ENCODE assay signal across 20 cellular contexts in the genomic region with DNA sequence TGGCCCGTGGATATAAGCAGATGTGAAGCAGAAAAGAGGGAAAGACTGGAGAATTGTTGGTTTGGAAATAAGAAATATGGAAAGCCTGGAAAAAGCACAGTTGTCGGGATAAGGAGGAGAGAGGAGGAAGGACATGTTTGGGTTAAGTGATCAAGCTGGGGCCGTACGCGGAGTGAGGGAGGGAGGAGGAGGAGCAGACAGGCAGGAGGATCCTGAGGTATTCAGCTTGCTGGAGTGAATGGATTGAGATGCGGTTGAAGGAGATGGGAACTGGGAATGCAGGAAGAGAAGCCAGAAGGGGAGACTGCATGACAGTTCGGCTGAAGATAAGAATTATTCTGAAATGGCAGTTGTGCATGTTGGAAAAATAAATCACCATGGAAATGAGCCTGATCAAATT. TPM values are rescaled to one million over a fixed set of nuclear protein-coding genes. Genes with fewer than 3 reads are reported as not detected.
DNase-seq lines count a peak whose midpoint lies in the region; TF ChIP-seq lines count a peak whose summit lies in the region.
"Had no signal": no experiment of that assay in that cellular context is flagged by ENCODE, and none has a peak within 500 bp of the region (broad histone marks: within the 10 kb centered on the region; RNA-seq: fewer than 3 reads in every experiment).

No MANE protein-coding gene starts in this region.

- 0 out of 2 replicates have a peak, but pooled peaks cover 3% of the 10 kb centered on the region for H3K9me3 ChIP-seq in Caco-2
- no peaks in the 10 kb centered on the region for H3K9me3 ChIP-seq in hepatocyte (ENCODE audit: low read depth)
- H3K9me3 ChIP-seq: BLaER1 treated with 17β-estradiol and CSF1 and Interleukin-3, amounts not matched to agents 10 nM and 100 nM had no signal

- H3K27ac Mint-ChIP-seq in Caco-2 (ENCODE audit: unreplicated experiment) (peak overlapping the region; percentile 71), mesothelial cell of epicardium (peak overlapping the region; percentile 23)
- H3K27ac Mint-ChIP-seq: CD8-positive, alpha-beta memory T cell; IgD-negative memory B cell had no signal

- H2AFZ ChIP-seq in hepatocyte, result peak overlapping the region; percentile 43

- POLR2A ChIA-PET in Caco-2 (lab: Charles Lee), result no interaction called here

- peak; percentile 13 to 43 for DNase-seq in Caco-2
- peak; percentile 72 for DNase-seq in NCI-H526 treated with DMSO at 0.1 percent for 48 hours (lab: John Stamatoyannopoulos, UW)
- DNase-seq in hepatocyte (ENCODE audit: low spot score), result no peak
- no peak for DNase-seq in mesothelial cell of epicardium (ENCODE audit: low spot score in 2 of 2, unreplicated experiment in 2 of 2)
- no peak for DNase-seq in stimulated activated CD4-positive, alpha-beta T cell treated with anti-CD3 and anti-CD28 coated beads, Interleukin-2, amount 100 ng/mL, for 24 hours
- DNase-seq in stimulated activated CD4-positive, alpha-beta T cell treated with anti-CD3 and anti-CD28 coated beads, Interleukin-4, amount 100 ng/mL, for 1 hour, result no peak
- no peak for DNase-seq in activated naive CD4-positive, alpha-beta T cell treated with Interleukin-2 at 50 U/mL for 16 hours
- no peak for DNase-seq in activated naive CD4-positive, alpha-beta T cell (lab: John Stamatoyannopoulos, UW)
- DNase-seq: CD8-positive, alpha-beta memory T cell; Kasumi-1; NCI-H1105 treated with DMSO at 0.1 percent for 48 hours; NCI-H187; NCI-H2171; NCI-H446; NCI-H748 treated with DMSO at 0.1 percent for 48 hours; RPMI8226 had no signal

- no peaks in the 10 kb centered on the region for H3K9me2 ChIP-seq in hepatocyte (replicated peaks; ENCODE audit: insufficient read depth)

- H3K36me3 ChIP-seq in Caco-2 (ENCODE audit: control insufficient read depth, insufficient read depth, low read length), result no peaks in the 10 kb centered on the region
- H3K36me3 ChIP-seq in hepatocyte (replicated peaks; ENCODE audit: insufficient read depth, low read depth), result no peaks in the 10 kb centered on the region
- H3K36me3 ChIP-seq: BLaER1 treated with 17β-estradiol and CSF1 and Interleukin-3, amounts not matched to agents 10 nM and 100 nM had no signal

- CTCF ChIA-PET in Caco-2 (lab: Charles Lee), result no interaction called here

- H3K4me1 ChIP-seq in Caco-2, result peaks cover 53% of the 10 kb centered on the region
- peaks cover 29% of the 10 kb centered on the region for H3K4me1 ChIP-seq in hepatocyte (ENCODE audit: insufficient read depth)

- H3K4me3 Mint-ChIP-seq in Caco-2 (ENCODE audit: unreplicated experiment), result peak overlapping the region; percentile 5
- no peak overlapping the region for H3K4me3 Mint-ChIP-seq in mesothelial cell of epicardium
- H3K4me3 Mint-ChIP-seq: CD8-positive, alpha-beta memory T cell; IgD-negative memory B cell had no signal

- BruUV-seq in Caco-2 (replicated peaks; lab: Mats Ljungman, UMichigan), result no TSS peak

- H3K79me2 ChIP-seq in hepatocyte, result no peaks in the 10 kb centered on the region

- intact Hi-C loops in Caco-2 (cut with micrococcal nuclease; ENCODE audit: unreplicated experiment), result loop anchor here (10.0 kb wide), 1 partner anchor 202 kb away; no protein-coding TSS in a partner anchor

- TF ChIP-seq CTCF in Caco-2 (IDR thresholded peaks at IDR 0.05; ENCODE audit: insufficient read depth in 1 of 2, low read depth in 1 of 2, low read length in 1 of 2, severe bottlenecking in 1 of 2, unreplicated experiment in 1 of 2), result no peak
- TF ChIP-seq CTCF in hepatocyte (IDR thresholded peaks at IDR 0.05; ENCODE audit: poor library complexity), result no peak
- TF ChIP-seq CTCF in mesothelial cell of epicardium (IDR thresholded peaks at IDR 0.05; ENCODE audit: unreplicated experiment), result no peak

- H4K20me1 ChIP-seq in hepatocyte (ENCODE audit: insufficient read depth, poor library complexity, severe bottlenecking), result no peaks in the 10 kb centered on the region
- H4K20me1 ChIP-seq: BLaER1 treated with 17β-estradiol and CSF1 and Interleukin-3, amounts not matched to agents 10 nM and 100 nM had no signal

- no peak overlapping the region for H3K27ac ChIP-seq in hepatocyte
- H3K27ac ChIP-seq: BLaER1 treated with 17β-estradiol and CSF1 and Interleukin-3, amounts not matched to agents 10 nM and 100 nM had no signal

- no peak overlapping the region for H3K4me3 ChIP-seq in Caco-2 (ENCODE audit: low read depth, low read length)
- no peak overlapping the region for H3K4me3 ChIP-seq in hepatocyte
- H3K4me3 ChIP-seq: BLaER1 treated with 17β-estradiol and CSF1 and Interleukin-3, amounts not matched to agents 10 nM and 100 nM had no signal

- WGBS in hepatocyte (ENCODE audit: low lambda C conversion rate, missing lambda C conversion rate), result 27% methylated on average over 7 of the region's 7 CpGs

- H3K9me3 Mint-ChIP-seq in Caco-2 (ENCODE audit: unreplicated experiment) (no peaks in the 10 kb centered on the region), mesothelial cell of epicardium (peaks cover 4% of the 10 kb centered on the region)

- H3K27me3 ChIP-seq in Caco-2 (replicated peaks; ENCODE audit: control insufficient read depth, insufficient read depth, low read length), result no peaks in the 10 kb centered on the region
- no peaks in the 10 kb centered on the region for H3K27me3 ChIP-seq in hepatocyte
- H3K27me3 ChIP-seq: BLaER1 treated with 17β-estradiol and CSF1 and Interleukin-3, amounts not matched to agents 10 nM and 100 nM had no signal

- H3K36me3 Mint-ChIP-seq in Caco-2 (ENCODE audit: insufficient read depth, unreplicated experiment), result peaks cover 13% of the 10 kb centered on the region
- H3K36me3 Mint-ChIP-seq in mesothelial cell of epicardium, result peaks cover 3% of the 10 kb centered on the region
- H3K36me3 Mint-ChIP-seq: CD8-positive, alpha-beta memory T cell; IgD-negative memory B cell had no signal

- peaks cover 30% of the 10 kb centered on the region for H3K4me1 Mint-ChIP-seq in Caco-2 (ENCODE audit: low read depth, unreplicated experiment)
- H3K4me1 Mint-ChIP-seq in mesothelial cell of epicardium, result peaks cover 36% of the 10 kb centered on the region
- H3K4me1 Mint-ChIP-seq: CD8-positive, alpha-beta memory T cell; IgD-negative memory B cell had no signal

- no peaks in the 10 kb centered on the region for H3K27me3 Mint-ChIP-seq in Caco-2 (ENCODE audit: insufficient read depth, unreplicated experiment)
- no peaks in the 10 kb centered on the region for H3K27me3 Mint-ChIP-seq in mesothelial cell of epicardium (ENCODE audit: low read depth)
- H3K27me3 Mint-ChIP-seq: CD8-positive, alpha-beta memory T cell; IgD-negative memory B cell had no signal

- no peak overlapping the region for H3K4me2 ChIP-seq in hepatocyte
- H3K4me2 ChIP-seq: BLaER1 treated with 17β-estradiol and CSF1 and Interleukin-3, amounts not matched to agents 10 nM and 100 nM had no signal

RNA-seq across cellular contexts. Expression of gene ZFP42, which starts 21.2 kb away (rescaled TPM):
- 0.34 and 1.2 TPM in 2 replicates for total RNA-seq in Caco-2 (2022)
- 4.5 and 7.1 TPM in 2 replicates for total RNA-seq in hepatocyte
- 4.4 and 10.1 TPM in 2 replicates for polyA plus RNA-seq in hepatocyte
- 16.6 to 18.9 TPM (median 17.5 TPM) in 3 replicates for total RNA-seq in mesothelial cell of epicardium
- total RNA-seq: CD8-positive, alpha-beta memory T cell; H4; HT1080 had no signal
- polyA plus RNA-seq: CD8-positive, alpha-beta memory T cell; IgD-negative memory B cell had no signal

Comparison
In these comparisons a context has a peak if more than half of its experiments do, and no peak if none do; other contexts are left out.
1. DNase-seq: peak in Caco-2 (2 of 2) and NCI-H526 treated with DMSO at 0.1 percent for 48 hours (single experiment); none in hepatocyte (single experiment), mesothelial cell of epicardium (0 of 2), stimulated activated CD4-positive, alpha-beta T cell treated with anti-CD3 and anti-CD28 coated beads, Interleukin-2, amount 100 ng/mL, for 24 hours (0 of 2), stimulated activated CD4-positive, alpha-beta T cell treated with anti-CD3 and anti-CD28 coated beads, Interleukin-4, amount 100 ng/mL, for 1 hour (single experiment), activated naive CD4-positive, alpha-beta T cell treated with Interleukin-2 at 50 U/mL for 16 hours (single experiment) and activated naive CD4-positive, alpha-beta T cell (0 of 4).